22 cellular contexts compared by ENCODE assay signal in genomic region chr21:27108228-27108627, GRCh38.
DNase-seq lines count a peak whose midpoint lies in the region; ATAC-seq, FAIRE-seq and TF ChIP-seq lines count a peak whose summit lies in the region.
"Had no signal": no experiment of that assay in that cellular context is flagged by ENCODE, and none has a peak within 500 bp of the region (broad histone marks: within the 10 kb centered on the region; RNA-seq: fewer than 3 reads in every experiment).

No MANE protein-coding gene starts in this region.

- H3K9me1 ChIP-seq in keratinocyte (ENCODE audit: control insufficient read depth, extremely low read depth, insufficient read depth, low read length), result no peaks in the 10 kb centered on the region

- H3K27me3 ChIP-seq in brain microvascular endothelial cell (replicated peaks), result no peaks in the 10 kb centered on the region
- H3K27me3 ChIP-seq in keratinocyte (ENCODE audit: control insufficient read depth, extremely low read depth, insufficient read depth, low read length), result no peaks in the 10 kb centered on the region
- no peaks in the 10 kb centered on the region for H3K27me3 ChIP-seq in body of pancreas
- H3K27me3 ChIP-seq: hepatocyte, vagina had no signal

- H2AFZ ChIP-seq in keratinocyte (ENCODE audit: control insufficient read depth, low read length), result peak overlapping the region; percentile 5
- H2AFZ ChIP-seq: hepatocyte had no signal

- dilution Hi-C loops in keratinocyte (cut with MboI; ENCODE audit: extremely low pct_ligation_motif_present, low sequenced_read_pairs), result no loop called here

- peak overlapping the region; percentile 11 for H3K4me2 ChIP-seq in keratinocyte (ENCODE audit: control insufficient read depth, extremely low read depth, insufficient read depth, low read depth, low read length)
- H3K4me2 ChIP-seq: A549, hepatocyte, KMS-11 had no signal

- H3K4me3 ChIP-seq in brain microvascular endothelial cell (ENCODE audit: low read depth, low read length) (no peak overlapping the region), keratinocyte (ENCODE audit: control insufficient read depth in 2 of 3, extremely low read depth in 1 of 3, insufficient read depth in 2 of 3, low read depth in 1 of 3, low read length in 3 of 3) (no peak overlapping the region), body of pancreas (no peak overlapping the region)
- H3K4me3 ChIP-seq: A549, hepatocyte, vagina had no signal

- TF ChIP-seq POLR2A in body of pancreas (IDR thresholded peaks at IDR 0.05), result no peak

- no peak overlapping the region for H3K9ac ChIP-seq in keratinocyte (ENCODE audit: control insufficient read depth, extremely low read depth, insufficient read depth, low read length)
- H3K9ac ChIP-seq: KMS-11 had no signal

- WGBS in body of pancreas, 2 donors, result 75 to 82% methylated on average over 1 of the region's 1 CpG

- no peaks in the 10 kb centered on the region for H3K79me2 ChIP-seq in keratinocyte (ENCODE audit: control insufficient read depth, insufficient read depth, low read length)
- H3K79me2 ChIP-seq: hepatocyte had no signal

- H3K4me1 ChIP-seq in keratinocyte (ENCODE audit: control insufficient read depth, extremely low read depth, insufficient read depth, low read length) (peaks cover 19% of the 10 kb centered on the region), body of pancreas (no peaks in the 10 kb centered on the region)
- H3K4me1 ChIP-seq: A549 had no signal

- intact Hi-C loops in body of pancreas (cut with DNase I), result no loop called here

- H3K9me3 ChIP-seq in keratinocyte (ENCODE audit: control insufficient read depth, low read depth, low read length) (no peaks in the 10 kb centered on the region), body of pancreas (no peaks in the 10 kb centered on the region)
- H3K9me3 ChIP-seq: A549, vagina had no signal

- FAIRE-seq in HTR-8/SVneo (lab: Jason Lieb, UNC), result no peak
- FAIRE-seq in keratinocyte (lab: Jason Lieb, UNC), result no peak
- FAIRE-seq: A549, islet of Langerhans had no signal

- H3K36me3 ChIP-seq in brain microvascular endothelial cell (replicated peaks) (no peaks in the 10 kb centered on the region), keratinocyte (ENCODE audit: control insufficient read depth in 2 of 2, extremely low read depth in 1 of 2, insufficient read depth in 2 of 2, low read length in 2 of 2) (no peaks in the 10 kb centered on the region), body of pancreas (replicated peaks in 1 of 2; ENCODE audit: insufficient read depth in 1 of 2, low read depth in 2 of 2) (no peaks in the 10 kb centered on the region)
- H3K36me3 ChIP-seq: vagina had no signal

- in situ Hi-C loops in ACHN (cut with HindIII; ENCODE audit: low pct_ligation_motif_present, low pct_unique_long_range_greater_than_20kb, low sequenced_read_pairs), result no loop called here
- in situ Hi-C loops in brain microvascular endothelial cell (cut with HindIII; ENCODE audit: low pct_ligation_motif_present, low sequenced_read_pairs), result no loop called here

- no peaks in the 10 kb centered on the region for H4K20me1 ChIP-seq in keratinocyte (ENCODE audit: control insufficient read depth, extremely low read depth, insufficient read depth, low read length)

- TF ChIP-seq CTCF in brain microvascular endothelial cell (IDR thresholded peaks at IDR 0.05; ENCODE audit: low read depth, low read length, missing control alignments) (no peak), keratinocyte (optimal IDR thresholded peaks at IDR 0.05 in 1 of 3, IDR thresholded peaks at IDR 0.05 in 1 of 3, conservative IDR thresholded peaks at IDR 0.05 in 1 of 3; ENCODE audit: extremely low read depth in 1 of 3, insufficient read depth in 2 of 3, low read length in 3 of 3) (no peak), body of pancreas (IDR thresholded peaks at IDR 0.05) (no peak)

- no peak for ATAC-seq in body of pancreas
- ATAC-seq: A549; activated CD4-positive, alpha-beta T cell treated with anti-CD3 and anti-CD28 coated beads for 36 hours; natural killer cell treated with Interleukin-12 subunit alpha and Interleukin-12 subunit beta and Interleukin-15 and Interleukin-18, amount 100 ng/mL, for 72 hours had no signal

- DNase-seq in ACHN, result peak; percentile 54
- DNase-seq in HTR-8/SVneo (ENCODE audit: insufficient read length, low spot score), result peak; percentile 7
- DNase-seq in brain microvascular endothelial cell, result peak; percentile 9
- DNase-seq in keratinocyte (ENCODE audit: low read depth, low spot score), result no peak
- DNase-seq in C1 segment of cervical spinal cord (lab: John Stamatoyannopoulos, UW), result no peak
- DNase-seq in NCI-H1436 (lab: John Stamatoyannopoulos, UW), result no peak
- no peak for DNase-seq in activated T-cell treated with anti-CD3 and anti-CD28 coated beads for 4 hours
- DNase-seq in body of pancreas, result no peak
- DNase-seq: activated CD4-positive, alpha-beta T cell treated with anti-CD3 and anti-CD28 coated beads for 36 hours; CD4-positive, alpha-beta T cell; effector memory CD4-positive, alpha-beta T cell; NCI-H1092; NCI-H2081 treated with DMSO at 0.1 percent for 48 hours; NCI-H510A; NK-92 treated with Interleukin-12 subunit alpha and Interleukin-12 subunit beta, amount 100 ng/mL, for 24 hours had no signal

- no peak overlapping the region for H3K27ac ChIP-seq in brain microvascular endothelial cell
- no peak overlapping the region for H3K27ac ChIP-seq in keratinocyte (ENCODE audit: control insufficient read depth, insufficient read depth, low read length)
- H3K27ac ChIP-seq in body of pancreas, result no peak overlapping the region
- H3K27ac ChIP-seq: A549, hepatocyte, KMS-11, RWPE1, vagina had no signal

Comparison
In these comparisons a context has a peak if more than half of its experiments do, and no peak if none do; other contexts are left out.
1. DNase-seq: peak in ACHN (single experiment), HTR-8/SVneo (single experiment) and brain microvascular endothelial cell (single experiment); none in keratinocyte (single experiment), C1 segment of cervical spinal cord (0 of 14), NCI-H1436 (single experiment), activated T-cell treated with anti-CD3 and anti-CD28 coated beads for 4 hours (single experiment) and body of pancreas (0 of 4).